21 cellular contexts compared by ENCODE assay signal in genomic region chr20:63662813-63663189, GRCh38.
"Had no signal": no experiment of that assay in that cellular context is flagged by ENCODE, and none has a peak within 500 bp of the region (broad histone marks: within the 10 kb centered on the region; RNA-seq: fewer than 3 reads in every experiment).

No MANE protein-coding gene starts in this region.

- H3K4me3 ChIP-seq: coronary artery, esophagus squamous epithelium, gastrocnemius medialis, heart right ventricle, left lung, lower lobe of right lung, mucosa of descending colon had no signal

- H3K9me3 ChIP-seq: esophagus squamous epithelium, gastrocnemius medialis, heart right ventricle, left lung, lower lobe of right lung, mucosa of descending colon had no signal

- DNase-seq: effector CD8-positive, alpha-beta T cell; effector memory CD8-positive, alpha-beta T cell; endodermal cell; erythroblast; esophagus squamous epithelium; foreskin fibroblast; foreskin melanocyte; gastrocnemius medialis; glutamatergic neuron; head of caudate nucleus; heart right ventricle; hippocampal formation; left cardiac atrium; left ventricle myocardium superior; lower lobe of right lung; mesenchymal stem cell; mucosa of descending colon had no signal

- H3K9me3 Mint-ChIP-seq: effector memory CD8-positive, alpha-beta T cell; endodermal cell; mesothelial cell of epicardium had no signal

- H3K27ac Mint-ChIP-seq: effector memory CD8-positive, alpha-beta T cell; endodermal cell; mesothelial cell of epicardium had no signal

- H3K27me3 Mint-ChIP-seq: effector memory CD8-positive, alpha-beta T cell had no signal

- H3K27ac ChIP-seq: coronary artery, epithelial cell of prostate, esophagus squamous epithelium, gastrocnemius medialis, heart right ventricle, left lung, lower lobe of right lung had no signal

- H3K27me3 ChIP-seq: esophagus squamous epithelium, gastrocnemius medialis, heart right ventricle, left lung had no signal

- H3K4me3 Mint-ChIP-seq: effector memory CD8-positive, alpha-beta T cell; endodermal cell; mesothelial cell of epicardium had no signal
